7 cellular contexts compared by ENCODE assay signal in the genomic region with DNA sequence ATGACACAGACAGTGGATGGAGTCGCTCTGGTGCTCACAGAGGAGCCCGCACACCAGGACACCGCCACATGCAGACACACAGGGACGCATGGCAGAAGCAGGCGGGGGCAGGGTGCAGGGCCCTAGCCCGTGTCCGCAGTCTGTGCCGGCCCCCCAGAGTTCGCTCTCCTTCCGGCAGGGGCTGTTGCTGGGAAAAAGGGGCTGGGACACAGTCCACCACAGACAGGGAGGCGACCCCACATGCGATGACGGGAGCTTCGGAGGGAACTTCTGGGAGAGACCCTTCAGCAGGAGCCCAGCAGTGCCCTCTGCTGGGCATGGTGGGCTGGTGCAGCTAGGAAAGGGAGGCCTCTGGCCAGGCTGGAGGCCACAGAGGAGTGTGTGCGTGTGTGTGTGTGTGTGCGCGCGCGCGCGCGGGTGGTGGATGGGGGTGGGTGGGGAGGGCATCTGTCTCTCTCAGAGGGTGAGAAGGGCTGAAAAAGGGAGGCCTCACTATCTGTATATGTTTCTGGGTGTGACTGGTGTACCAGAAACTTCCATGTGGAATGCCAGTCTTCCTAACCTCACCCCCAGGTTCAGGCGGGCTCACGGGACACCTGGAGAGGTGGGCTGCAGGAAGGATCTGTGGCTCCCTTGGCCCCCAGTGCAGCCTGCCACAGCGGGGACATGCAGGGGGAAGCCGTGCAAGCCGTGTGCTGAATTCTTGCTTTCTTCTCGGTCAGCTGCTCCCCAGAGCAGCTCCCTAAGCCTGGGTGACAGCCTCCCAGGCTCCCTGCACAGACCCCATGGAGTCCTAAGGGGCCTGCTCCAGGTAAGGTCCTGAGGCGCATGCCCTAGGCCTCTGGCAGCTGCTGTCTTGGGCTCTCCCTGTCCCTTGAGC.
DNase-seq lines count a peak whose midpoint lies in the region; TF ChIP-seq lines count a peak whose summit lies in the region.

No MANE protein-coding gene starts in this region.

- H3K27ac ChIP-seq in KMS-11 (no peak overlapping the region), SJCRH30 (peak overlapping the region; percentile 86)

- in situ Hi-C loops in GM13976 (cut with MboI; ENCODE audit: low sequenced_read_pairs, unreplicated experiment), result no loop called here

- H3K4me1 ChIP-seq in KMS-11 (ENCODE audit: low read depth, poor library complexity, severe bottlenecking) (peaks cover 4% of the 10 kb centered on the region), SJCRH30 (peaks cover 29% of the 10 kb centered on the region)

- peak overlapping the region; percentile 49 for H2AFZ ChIP-seq in KMS-11 (ENCODE audit: low read depth)

- no peaks in the 10 kb centered on the region for H3K9me3 ChIP-seq in SJCRH30 (replicated peaks)

- H3K36me3 ChIP-seq in KMS-11 (ENCODE audit: insufficient read depth), result no peaks in the 10 kb centered on the region
- H3K36me3 ChIP-seq in SJCRH30, result no peaks in the 10 kb centered on the region

- no peak overlapping the region for H3K4me2 ChIP-seq in KMS-11

- DNase-seq in GM13976 (ENCODE audit: low spot score) (peak; percentile 90), SJCRH30 (peak; percentile 88 to 93), globus pallidus (ENCODE audit: low spot score) (peak; percentile 79), occipital lobe (lab: John Stamatoyannopoulos, UW) (peak; percentile 63), superior temporal gyrus (ENCODE audit: extremely low spot score) (peak; percentile 92)
- DNase-seq in activated naive CD4-positive, alpha-beta T cell (lab: John Stamatoyannopoulos, UW), result peak; percentile 11 to 35 (median 28)

- H3K27me3 ChIP-seq in KMS-11 (ENCODE audit: insufficient read depth, low read depth) (no peaks in the 10 kb centered on the region), SJCRH30 (no peaks in the 10 kb centered on the region)

- no peaks in the 10 kb centered on the region for H3K79me2 ChIP-seq in KMS-11 (ENCODE audit: insufficient read depth, low read depth)

- H3K9ac ChIP-seq in KMS-11, result no peak overlapping the region

- no peaks in the 10 kb centered on the region for H4K20me1 ChIP-seq in KMS-11 (ENCODE audit: insufficient read depth)

- no peak overlapping the region for H3K4me3 ChIP-seq in KMS-11 (IDR thresholded peaks at IDR 0.05; ENCODE audit: insufficient read depth, low read depth, low read length)
- H3K4me3 ChIP-seq in SJCRH30, result peak overlapping the region; percentile 44

- TF ChIP-seq CTCF in GM13976 (IDR thresholded peaks at IDR 0.05; ENCODE audit: borderline replicate concordance, control extremely low read depth, extremely low read depth, insufficient read depth, missing control alignments), result peak; percentile 94
- peak; percentile 66 for TF ChIP-seq CTCF in KMS-11 (conservative IDR thresholded peaks at IDR 0.05; ENCODE audit: low read depth, low read length)

Comparison
In these comparisons a context has a peak if more than half of its experiments do, and no peak if none do; other contexts are left out.
1. DNase-seq: peak in every context shown above with its lines; median percentile 92 in superior temporal gyrus; 90 in SJCRH30; 90 in GM13976; 79 in globus pallidus; 63 in occipital lobe; 28 in activated naive CD4-positive, alpha-beta T cell.